ENCODE assay signal across 1 cellular context in genomic region chr4:6367313-6367945, GRCh38.
TF ChIP-seq lines count a peak whose summit lies in the region.

No MANE protein-coding gene starts in this region.

TF ChIP-seq in WTC11, 78 proteins besides CTCF, POLR2A, EP300 and RAD21 (continued from another document):
- TF ChIP-seq ARID4B (CRISPR knock-in tag; IDR thresholded peaks at IDR 0.05; ENCODE audit: borderline replicate concordance) (no peak), IRF1 (CRISPR knock-in tag; IDR thresholded peaks at IDR 0.05) (no peak), TCF7 (CRISPR knock-in tag; IDR thresholded peaks at IDR 0.05; ENCODE audit: low read depth) (no peak), TEAD4 (CRISPR knock-in tag; IDR thresholded peaks at IDR 0.05) (no peak), MLX (CRISPR knock-in tag; IDR thresholded peaks at IDR 0.05) (no peak), AR (CRISPR knock-in tag; IDR thresholded peaks at IDR 0.05) (no peak), ATF6 (CRISPR knock-in tag; IDR thresholded peaks at IDR 0.05) (no peak), CBFB (CRISPR knock-in tag; IDR thresholded peaks at IDR 0.05; ENCODE audit: low read depth) (no peak), MXD4 (CRISPR knock-in tag; IDR thresholded peaks at IDR 0.05; ENCODE audit: borderline replicate concordance) (no peak), ZMAT4 (CRISPR knock-in tag; IDR thresholded peaks at IDR 0.05) (no peak)
TF ChIP-seq in WTC11: peak in this region for 0.
